In the genomic region with DNA sequence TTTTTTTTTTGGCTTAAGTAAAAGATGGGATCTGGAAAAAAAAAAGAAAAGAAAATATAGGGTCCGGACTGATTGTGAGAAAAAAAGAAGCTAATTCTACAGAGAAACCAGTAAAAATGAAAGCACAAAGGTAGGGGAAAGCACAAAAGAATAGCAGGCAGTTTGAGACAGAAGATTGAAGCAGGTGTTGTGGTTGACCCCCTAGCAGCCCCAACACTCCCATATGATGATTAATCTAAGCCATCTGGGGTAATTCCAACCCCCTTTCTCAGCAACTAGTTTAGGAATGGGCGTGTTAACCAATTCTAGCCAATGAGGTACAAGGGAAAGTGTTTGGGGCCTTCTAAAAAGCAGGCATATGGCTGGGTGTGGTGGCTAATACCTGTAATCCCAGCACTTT, we compare ENCODE assay signal across 1 cellular context.
TF ChIP-seq lines count a peak whose summit lies in the region.

No MANE protein-coding gene starts in this region.

TF ChIP-seq in GM12878, 131 proteins besides CTCF, POLR2A, EP300 and RAD21 (continued from another document):
- peak; percentile 61 for TF ChIP-seq SP1 (IDR thresholded peaks at IDR 0.05; ENCODE audit: low read depth, low read length)
- TF ChIP-seq, protein P1, sequence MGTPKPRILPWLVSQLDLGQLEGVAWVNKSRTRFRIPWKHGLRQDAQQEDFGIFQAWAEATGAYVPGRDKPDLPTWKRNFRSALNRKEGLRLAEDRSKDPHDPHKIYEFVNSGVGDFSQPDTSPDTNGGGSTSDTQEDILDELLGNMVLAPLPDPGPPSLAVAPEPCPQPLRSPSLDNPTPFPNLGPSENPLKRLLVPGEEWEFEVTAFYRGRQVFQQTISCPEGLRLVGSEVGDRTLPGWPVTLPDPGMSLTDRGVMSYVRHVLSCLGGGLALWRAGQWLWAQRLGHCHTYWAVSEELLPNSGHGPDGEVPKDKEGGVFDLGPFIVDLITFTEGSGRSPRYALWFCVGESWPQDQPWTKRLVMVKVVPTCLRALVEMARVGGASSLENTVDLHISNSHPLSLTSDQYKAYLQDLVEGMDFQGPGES (IDR thresholded peaks at IDR 0.05) = no peak
- TF ChIP-seq SREBF2 (IDR thresholded peaks at IDR 0.05; ENCODE audit: low read length) = no peak
- TF ChIP-seq MYC (IDR thresholded peaks at IDR 0.05; ENCODE audit: insufficient read depth, insufficient read length, insufficient replicate concordance, low read length, severe bottlenecking) = no peak
TF ChIP-seq in GM12878: peak in this region for 45.
